In genomic region chr1:236795035-236795756, GRCh38 we compare ENCODE assay signal across 1 cellular context.
TF ChIP-seq lines count a peak whose summit lies in the region.

MTR (plus strand) TSS chr1:236795292; CDS start chr1:236795704, 412 bp downstream.

TF ChIP-seq in K562, 482 proteins besides CTCF, POLR2A, EP300 and RAD21 (continued from another document and continues in another):
- TF ChIP-seq ZBTB40 (IDR thresholded peaks at IDR 0.05) (peak; percentile 97), ZBTB40 (CRISPR knock-in tag; IDR thresholded peaks at IDR 0.05) (peak; percentile 45; the same call in 1 of the 2 replicates), HNRNPUL1 (IDR thresholded peaks at IDR 0.05; ENCODE audit: low read length) (no peak), ZNF354B (CRISPR knock-in tag; IDR thresholded peaks at IDR 0.05) (no peak), LCOR (CRISPR knock-in tag; IDR thresholded peaks at IDR 0.05) (peak; percentile 85; the same call in 1 of the 2 replicates), KDM4B (IDR thresholded peaks at IDR 0.05; ENCODE audit: borderline replicate concordance in 2 of 2, low read depth in 1 of 2) (no peak), HCFC1 (IDR thresholded peaks at IDR 0.05; ENCODE audit: low read depth, low read length) (peak; percentile 99), ZBTB2 (IDR thresholded peaks at IDR 0.05) (no peak; the same call in 1 of the 2 replicates), MCM7 (IDR thresholded peaks at IDR 0.05) (no peak), PML (IDR thresholded peaks at IDR 0.05; ENCODE audit: low read length) (peak; percentile 80; the same call in 1 of the 2 replicates), ZNF175 (CRISPR knock-in tag; IDR thresholded peaks at IDR 0.05; ENCODE audit: low read depth) (peak; percentile 76; the same call in 1 of the 2 replicates), ASH1L (IDR thresholded peaks at IDR 0.05; ENCODE audit: borderline replicate concordance, low read depth, partially characterized antibody) (peak; percentile 94), PPARD (CRISPR knock-in tag; IDR thresholded peaks at IDR 0.05) (no peak), ZNF764 (CRISPR knock-in tag; IDR thresholded peaks at IDR 0.05; ENCODE audit: low read depth) (no peak), BHLHE40 (IDR thresholded peaks at IDR 0.05; ENCODE audit: low read length) (peak; percentile 64), CLOCK (CRISPR knock-in tag; IDR thresholded peaks at IDR 0.05; ENCODE audit: borderline replicate concordance) (no peak), RFX7 (CRISPR knock-in tag; IDR thresholded peaks at IDR 0.05) (no peak), FOS (IDR thresholded peaks at IDR 0.05; ENCODE audit: extremely low read depth, insufficient read length) (peak; percentile 98), ZNF76 (CRISPR knock-in tag; IDR thresholded peaks at IDR 0.05; ENCODE audit: borderline replicate concordance) (peak; percentile 84), ZBTB5 (IDR thresholded peaks at IDR 0.05) (peak; percentile 92; the same call in 1 of the 2 replicates), SRSF3 (IDR thresholded peaks at IDR 0.05; ENCODE audit: insufficient read depth, low read length) (no peak), ZNF253 (CRISPR knock-in tag; conservative IDR thresholded peaks at IDR 0.05) (no peak), SRSF7 (optimal IDR thresholded peaks at IDR 0.05; ENCODE audit: low read depth, low read length) (no peak), EGR1 (conservative IDR thresholded peaks at IDR 0.05) (peak; percentile 79), RNF219 (CRISPR knock-in tag; IDR thresholded peaks at IDR 0.05) (peak; percentile 39; the same call in 1 of the 2 replicates), NR2C2 (CRISPR knock-in tag; IDR thresholded peaks at IDR 0.05) (no peak), NR2C2 (tag; IDR thresholded peaks at IDR 0.05) (peak; percentile 94), ZNF217 (CRISPR knock-in tag; IDR thresholded peaks at IDR 0.05) (no peak), HINFP (tag; conservative IDR thresholded peaks at IDR 0.05; ENCODE audit: low read depth) (peak; percentile 90), ZNF780A (CRISPR knock-in tag; IDR thresholded peaks at IDR 0.05) (no peak), SMAD2 (IDR thresholded peaks at IDR 0.05; ENCODE audit: low read depth, low read length) (no peak), THRA (IDR thresholded peaks at IDR 0.05) (no peak), NFYB (IDR thresholded peaks at IDR 0.05; ENCODE audit: extremely low read depth, insufficient read length) (peak; percentile 96), ZNF639 (CRISPR knock-in tag; conservative IDR thresholded peaks at IDR 0.05 in 1 of 2, IDR thresholded peaks at IDR 0.05 in 1 of 2) (peak in 1 of 2 experiments; percentile 66; a peak in 2 of 4 replicates)
